In the genomic region with DNA sequence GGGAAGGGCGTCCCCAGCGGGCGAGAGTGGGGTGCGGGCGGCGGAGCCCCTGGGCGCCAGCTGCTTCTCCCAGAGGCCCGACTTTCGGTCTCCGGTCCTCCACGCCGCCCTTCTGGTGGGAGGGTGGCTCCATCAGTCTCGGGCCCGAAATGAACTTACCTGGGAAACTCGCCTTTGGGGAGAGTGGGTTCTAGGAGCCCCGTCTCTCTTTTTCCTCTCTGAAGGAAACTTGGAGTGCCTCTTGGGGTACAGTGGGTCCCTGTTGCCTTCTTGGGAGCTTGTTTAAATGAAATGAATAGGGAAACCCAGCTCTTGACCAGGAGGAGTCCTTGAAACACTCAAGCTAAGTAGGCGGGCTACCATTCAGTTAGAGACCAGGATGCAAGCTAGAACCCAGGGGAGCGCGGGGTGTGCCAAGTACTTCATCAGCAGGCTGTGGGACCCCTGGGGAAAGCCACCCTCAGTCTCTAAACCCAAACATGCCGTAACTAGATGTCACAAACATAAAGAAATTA, we compare ENCODE assay signal across 8 cellular contexts. TPM values are rescaled to one million over a fixed set of nuclear protein-coding genes. Genes with fewer than 3 reads are reported as not detected.
DNase-seq lines count a peak whose midpoint lies in the region; ATAC-seq, FAIRE-seq and TF ChIP-seq lines count a peak whose summit lies in the region.

No MANE protein-coding gene starts in this region.

- WGBS in A549 (ENCODE audit: missing lambda C conversion rate), result 14% methylated on average over 20 of the region's 20 CpGs
- WGBS in K562 (ENCODE audit: insufficient coverage, low coverage, missing lambda C conversion rate), result 85% methylated on average over 20 of the region's 20 CpGs
- WGBS in mesodermal cell (ENCODE audit: insufficient coverage in 2 of 2), 2 experiments, result 6 to 13% methylated on average over 10 to 19 of the region's 20 CpGs

- H3K4me3 ChIP-seq in A549 (peak overlapping the region; percentile 54), HAP-1 (peak overlapping the region; percentile 41), K562 (no peak overlapping the region), mesodermal cell (ENCODE audit: extremely low read depth, insufficient read depth, low read length, poor library complexity, severe bottlenecking) (peak overlapping the region; percentile 27)

- H4K20me1 ChIP-seq in K562 (replicated peaks; ENCODE audit: control insufficient read depth, insufficient read depth, low read length), result no peaks in the 10 kb centered on the region

- H3K36me3 ChIP-seq in HAP-1 (replicated peaks), result no peaks in the 10 kb centered on the region
- H3K36me3 ChIP-seq in K562 (ENCODE audit: control insufficient read depth, insufficient read depth, low read length), result no peaks in the 10 kb centered on the region
- H3K36me3 ChIP-seq in mesodermal cell (ENCODE audit: control insufficient read depth, insufficient read depth, low read length), result no peaks in the 10 kb centered on the region

- DNase-seq in A549 (ENCODE audit: low read depth in 1 of 2, low spot score in 1 of 2), result peak in 1 of 2 experiments; percentile 25
- DNase-seq in HAP-1 (ENCODE audit: low spot score in 2 of 2), result no peak
- no peak for DNase-seq in K562 (ENCODE audit: extremely low read depth in 1 of 4, low spot score in 3 of 4)
- no peak for DNase-seq in hypothalamus (lab: John Stamatoyannopoulos, UW)
- DNase-seq in mucosa of gallbladder (ENCODE audit: low spot score), result no peak

- intact Hi-C loops in K562 (cut with micrococcal nuclease), result no loop called here

- no peak; a peak in 1 of 5 replicates for TF ChIP-seq RAD21 in A549 (conservative IDR thresholded peaks at IDR 0.05 in 1 of 2, IDR thresholded peaks at IDR 0.05 in 1 of 2)
- TF ChIP-seq RAD21 in K562 (CRISPR knock-in tag; conservative IDR thresholded peaks at IDR 0.05 in 1 of 2, IDR thresholded peaks at IDR 0.05 in 1 of 2), result no peak

- H3K79me2 ChIP-seq in K562 (ENCODE audit: control insufficient read depth, insufficient read depth, low read length), result no peaks in the 10 kb centered on the region

- no peak for TF ChIP-seq POLR2A in A549 (IDR thresholded peaks at IDR 0.05; ENCODE audit: low read length)
- TF ChIP-seq POLR2A in K562 (conservative IDR thresholded peaks at IDR 0.05), result no peak

- POLR2A ChIA-PET in A549 (lab: Yijun Ruan, JAX), result interaction anchor here (1.0 kb wide), 1 partner anchor 98 kb away, joined by 3 read pairs; a partner anchor contains a TSS
- POLR2A ChIA-PET in K562 (lab: Yijun Ruan, JAX), result no interaction called here

- H3K4me1 ChIP-seq in A549 (peaks cover 9% of the 10 kb centered on the region; the same call in 2 of the 3 replicates), HAP-1 (peaks cover 16% of the 10 kb centered on the region), K562 (replicated peaks in 1 of 2; ENCODE audit: control insufficient read depth in 2 of 2, insufficient read depth in 2 of 2, low read length in 2 of 2) (peaks cover 12% of the 10 kb centered on the region in 2 experiments; a peak in 4 of 5 replicates), mesodermal cell (ENCODE audit: control insufficient read depth, insufficient read depth, low read length, poor library complexity, severe bottlenecking) (peaks cover 11% of the 10 kb centered on the region)

- FAIRE-seq in A549 (lab: Jason Lieb, UNC) (no peak), K562 (lab: Jason Lieb, UNC) (no peak)

- H3K4me2 ChIP-seq in A549 (peak overlapping the region; percentile 85), K562 (ENCODE audit: insufficient read depth, low read length) (no peak overlapping the region)

- H2AFZ ChIP-seq in K562 (ENCODE audit: low read depth, low read length), result no peak overlapping the region

- H3K27ac ChIP-seq in A549 (peak overlapping the region in 1 of 2 experiments; percentile 57; a peak in 4 of 6 replicates), K562 (ENCODE audit: extremely low read depth, low read depth, low read length) (no peak overlapping the region), mesodermal cell (ENCODE audit: low read depth, low read length, severe bottlenecking) (no peak overlapping the region)

- peaks cover 20% of the 10 kb centered on the region for H3K27me3 ChIP-seq in HAP-1 (ENCODE audit: low read depth)
- no peaks in the 10 kb centered on the region for H3K27me3 ChIP-seq in K562 (ENCODE audit: control insufficient read depth in 2 of 2, insufficient read depth in 2 of 2, low read length in 2 of 2)

- ATAC-seq in A549, result peak; percentile 2 to 25; a peak in 3 of 6 replicates
- ATAC-seq in K562, result no peak
- no peak for ATAC-seq in HG02852 (IDR thresholded peaks at IDR 0.05; ENCODE audit: unreplicated experiment)
- ATAC-seq in GM21825 (IDR thresholded peaks at IDR 0.05; ENCODE audit: unreplicated experiment), result no peak

- in situ Hi-C loops in HAP-1 (cut with MboI; ENCODE audit: low sequenced_read_pairs) (no loop called here), K562 (cut with MboI) (no loop called here)

- BruUV-seq in K562 (replicated peaks; lab: Mats Ljungman, UMichigan), result no TSS peak

- H3K9me3 ChIP-seq in A549, result no peaks in the 10 kb centered on the region
- H3K9me3 ChIP-seq in HAP-1, result no peaks in the 10 kb centered on the region
- no peaks in the 10 kb centered on the region for H3K9me3 ChIP-seq in K562 (replicated peaks; ENCODE audit: control insufficient read depth, insufficient read depth, low read depth, low read length)
- H3K9me3 ChIP-seq in mesodermal cell (ENCODE audit: control insufficient read depth, low read length), result no peaks in the 10 kb centered on the region

- TF ChIP-seq EP300 in A549 (IDR thresholded peaks at IDR 0.05), result no peak
- no peak for TF ChIP-seq EP300 in K562 (IDR thresholded peaks at IDR 0.05; ENCODE audit: low read length)

- no peaks in the 10 kb centered on the region for H3K9me1 ChIP-seq in K562 (ENCODE audit: control insufficient read depth, insufficient read depth, low read length)

- TF ChIP-seq CTCF in A549 (IDR thresholded peaks at IDR 0.05) (no peak), K562 (IDR thresholded peaks at IDR 0.05 in 2 of 3, conservative IDR thresholded peaks at IDR 0.05 in 1 of 3; ENCODE audit: insufficient read depth in 2 of 3, low read depth in 1 of 3, low read length in 3 of 3) (no peak)

- CTCF ChIA-PET in A549 (lab: Yijun Ruan, JAX), result interaction anchor here (0.7 to 1.5 kb wide), 7 partner anchors 19 to 217 kb away, joined by 3 to 4 read pairs (median 3); a partner anchor contains a TSS
- CTCF ChIA-PET in K562 (lab: Yijun Ruan, JAX; ENCODE audit: low intra/inter-chr PET ratio), result no interaction called here

- no peak overlapping the region for H3K9ac ChIP-seq in K562 (ENCODE audit: insufficient read depth in 1 of 2, low read depth in 2 of 2, low read length in 2 of 2)

TF ChIP-seq in A549, 52 proteins besides CTCF, POLR2A, EP300 and RAD21 (continues in another document):
- TF ChIP-seq NPAS2 (CRISPR knock-in tag; IDR thresholded peaks at IDR 0.05; ENCODE audit: borderline replicate concordance), result no peak
- TF ChIP-seq ZC3H11A (IDR thresholded peaks at IDR 0.05), result no peak
- TF ChIP-seq RARB (CRISPR knock-in tag; IDR thresholded peaks at IDR 0.05), result no peak
- no peak for TF ChIP-seq FOXS1 (CRISPR knock-in tag; IDR thresholded peaks at IDR 0.05)
- TF ChIP-seq CBX2 (IDR thresholded peaks at IDR 0.05; ENCODE audit: borderline replicate concordance, low read depth), result no peak
- no peak for TF ChIP-seq NR3C1 (IDR thresholded peaks at IDR 0.05)
- TF ChIP-seq ESRRA (IDR thresholded peaks at IDR 0.05; ENCODE audit: borderline replicate concordance, low read length), result no peak
- no peak for TF ChIP-seq CEBPB (IDR thresholded peaks at IDR 0.05)

TF ChIP-seq in K562, 482 proteins besides CTCF, POLR2A, EP300 and RAD21:
- no peak for TF ChIP-seq CREB1 (IDR thresholded peaks at IDR 0.05)
- TF ChIP-seq CREB1 (CRISPR knock-in tag; IDR thresholded peaks at IDR 0.05), result 0 out of 2 replicates have a peak, but pooled peaks have one; percentile 23
- TF ChIP-seq CCAR2 (IDR thresholded peaks at IDR 0.05; ENCODE audit: low read depth, low read length), result no peak

RNA-seq across cellular contexts. Expression of a gene that starts 1.3 kb away (rescaled TPM):
- polyA plus RNA-seq in A549 (2011; rRNA removed) (0.34 and 0.43 TPM in 2 replicates), A549 (2017; fragmentation: RNase III; extraction: RNeasy Plus Mini Kit Qiagen cat#74134 plus additional on column Dnase treatment) (0.12 to 0.21 TPM (median 0.13 TPM) in 3 replicates), K562 (2011; rRNA removed) (0.37 and 0.54 TPM in 2 replicates), K562 (2014; fragmentation: Illumina TruSeq; extraction: Trizol) (0.22 and 0.28 TPM in 2 replicates), K562 (2014; fragmentation: Nextera tagmentation; extraction: Ambion mirVana) (under 1 TPM; 0.10 to 0.18 TPM), K562 (2014; rRNA removed) (0.27 and 1.2 TPM in 2 replicates)
- polyA plus RNA-seq in A549 (2012; cell fraction: cytosol; rRNA removed), result 0.04 and 0.05 TPM in 2 replicates
- 0.06 and 0.07 TPM in 2 replicates for polyA plus RNA-seq in A549 (2012; cell fraction: nucleus; rRNA removed)
- 0.58 and 0.79 TPM in 2 replicates for polyA minus RNA-seq in A549 (2011; rRNA and poly(A)+ RNA removed)
- 0.23 and 1.2 TPM in 2 replicates for total RNA-seq in K562 (2011; cell fraction: chromatin; rRNA removed; ENCODE audit: low replicate concordance)
- total RNA-seq in K562 (2011; cell fraction: nucleolus; rRNA removed), result 0.26 and 0.33 TPM in 2 replicates
- 0.22 and 0.92 TPM in 2 replicates for total RNA-seq in K562 (2011; cell fraction: nucleoplasm; rRNA removed)
- total RNA-seq in K562 (2014; rRNA removed) (0.09 and 0.29 TPM in 2 replicates), K562 (2014; rRNA removed; fragmentation: Illumina TruSeq; extraction: Trizol) (0.26 and 0.33 TPM in 2 replicates), K562 (2015; rRNA removed; fragmentation: Illumina TruSeq; extraction: Trizol) (0.11 and 0.43 TPM in 2 replicates), K562 (2021) (0.54 and 0.55 TPM in 2 replicates), mucosa of gallbladder (0.52 TPM)
- 0.13 and 0.16 TPM in 2 replicates for polyA plus RNA-seq in K562 (2011; cell fraction: cytosol; rRNA removed)
- 0.24 and 0.28 TPM in 2 replicates for polyA plus RNA-seq in K562 (2011; cell fraction: nucleus; rRNA removed)
- 0.29 and 0.38 TPM in 2 replicates for polyA plus RNA-seq in K562 (2012)
- polyA minus RNA-seq in K562 (2011; rRNA and poly(A)+ RNA removed), result 0.81 and 0.96 TPM in 2 replicates
- 1.3 TPM in 1 of 2 replicates, not detected in the other for polyA minus RNA-seq in K562 (2011; cell fraction: cytosol; rRNA and poly(A)+ RNA removed)
- polyA minus RNA-seq in K562 (2011; cell fraction: nucleus; rRNA and poly(A)+ RNA removed), result 0.33 TPM in 1 of 2 replicates, not detected in the other
- polyA plus RNA-seq in mesodermal cell (2013, experiment 1 of 2), result 0.26 TPM
- polyA plus RNA-seq in mesodermal cell (2013, experiment 2 of 2), result 0.61 TPM

Comparison
In these comparisons a context has a peak if more than half of its experiments do, and no peak if none do; other contexts are left out.
1. ATAC-seq: peak in A549 (2 of 2); none in K562 (single experiment), HG02852 (single experiment) and GM21825 (single experiment).